21 cellular contexts compared by ENCODE assay signal in the genomic region with DNA sequence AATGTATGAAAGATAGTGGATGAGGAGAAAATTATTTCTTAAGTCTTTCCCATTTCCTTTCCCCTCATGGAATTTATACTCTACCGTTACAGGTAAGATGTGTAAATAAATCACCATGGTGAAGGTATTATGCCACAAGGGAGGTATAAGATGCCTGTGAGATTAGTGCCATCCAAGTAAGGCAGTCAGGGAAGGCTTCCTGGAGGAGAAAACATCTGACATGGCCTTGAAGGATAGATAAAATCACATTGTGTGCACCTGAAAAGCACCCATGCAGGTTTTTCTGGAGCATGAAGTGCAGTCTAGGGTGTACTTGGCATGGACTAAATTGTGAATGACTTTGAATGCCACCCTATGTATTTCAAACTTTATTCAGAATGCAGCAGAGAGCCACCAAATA. TPM values are rescaled to one million over a fixed set of nuclear protein-coding genes. Genes with fewer than 3 reads are reported as not detected.
A peak's percentile ranks its signal among the peaks of the same experiment; 100 is the strongest.
DNase-seq lines count a peak whose midpoint lies in the region; ATAC-seq and TF ChIP-seq lines count a peak whose summit lies in the region.
"Had no signal": no experiment of that assay in that cellular context is flagged by ENCODE, and none has a peak within 500 bp of the region (broad histone marks: within the 10 kb centered on the region; RNA-seq: fewer than 3 reads in every experiment).

No MANE protein-coding gene starts in this region.

- TF ChIP-seq EP300 in gastroesophageal sphincter (IDR thresholded peaks at IDR 0.05), result no peak

- peaks cover 23% of the 10 kb centered on the region for H3K36me3 Mint-ChIP-seq in activated T-helper 17 cell treated with anti-CD3 and anti-CD28 coated beads, Interleukin-2, amount 50 U/mL, for 72 hours (ENCODE audit: low read depth)

- H3K36me3 ChIP-seq in heart left ventricle (peaks cover 0 to 16% (median 0%) of the 10 kb centered on the region in 9 donors), gastroesophageal sphincter (no peaks in the 10 kb centered on the region), subcutaneous abdominal adipose tissue (ENCODE audit: control insufficient read depth in 5 of 5, insufficient read depth in 5 of 5, low read length in 5 of 5) (peaks cover 0 to 8% (median 4%) of the 10 kb centered on the region in 5 donors)

- H3K9me3 Mint-ChIP-seq in activated T-helper 17 cell treated with anti-CD3 and anti-CD28 coated beads, Interleukin-2, amount 50 U/mL, for 72 hours, result no peaks in the 10 kb centered on the region

- H3K27ac ChIP-seq in heart left ventricle, result peak overlapping the region in 7 of 12 donors; percentile 33 to 84 (median 71)
- H3K27ac ChIP-seq in right cardiac atrium (ENCODE audit: low read length), result no peak overlapping the region
- H3K27ac ChIP-seq in gastroesophageal sphincter, result peak overlapping the region in 3 of 4 donors; percentile 79 to 84 (median 83)
- peak overlapping the region; percentile 6 for H3K27ac ChIP-seq in subcutaneous abdominal adipose tissue (ENCODE audit: low read depth, low read length)
- no peak overlapping the region for H3K27ac ChIP-seq in foreskin keratinocyte
- H3K27ac ChIP-seq: SJSA1 had no signal

- H3K27me3 ChIP-seq in heart left ventricle (no peaks in the 10 kb centered on the region), right cardiac atrium (ENCODE audit: control insufficient read depth, insufficient read depth) (no peaks in the 10 kb centered on the region), gastroesophageal sphincter (no peaks in the 10 kb centered on the region), subcutaneous abdominal adipose tissue (ENCODE audit: control insufficient read depth in 5 of 5, insufficient read depth in 4 of 5, low read length in 5 of 5) (no peaks in the 10 kb centered on the region), foreskin keratinocyte (no peaks in the 10 kb centered on the region)
- H3K27me3 ChIP-seq: BE2C, SJSA1 had no signal

- no peaks in the 10 kb centered on the region for H3K27me3 Mint-ChIP-seq in activated T-helper 17 cell treated with anti-CD3 and anti-CD28 coated beads, Interleukin-2, amount 50 U/mL, for 72 hours

- H3K9me3 ChIP-seq in heart left ventricle (no peaks in the 10 kb centered on the region), right cardiac atrium (ENCODE audit: control insufficient read depth, low read length) (no peaks in the 10 kb centered on the region), gastroesophageal sphincter (no peaks in the 10 kb centered on the region), subcutaneous abdominal adipose tissue (ENCODE audit: control insufficient read depth in 5 of 5, low read length in 5 of 5) (no peaks in the 10 kb centered on the region)
- H3K9me3 ChIP-seq: BE2C, SJSA1 had no signal

- ATAC-seq in heart left ventricle (no peak), right cardiac atrium (no peak), gastroesophageal sphincter (no peak), foreskin keratinocyte (no peak)
- ATAC-seq in activated T-helper 17 cell treated with anti-CD3 and anti-CD28 coated beads, Interleukin-2, amount 50 U/mL, for 72 hours (replicated peaks), result no peak

- WGBS in heart left ventricle, 4 donors, result 79 to 94% (median 89%) methylated on average over 1 of the region's 1 CpG
- WGBS in right cardiac atrium, result 93% methylated on average over 1 of the region's 1 CpG
- 60 to 65% methylated on average over 1 of the region's 1 CpG for WGBS in gastroesophageal sphincter (ENCODE audit: low coverage in 1 of 2), 2 donors

- TF ChIP-seq CTCF in heart left ventricle (IDR thresholded peaks at IDR 0.05) (no peak), gastroesophageal sphincter (IDR thresholded peaks at IDR 0.05) (no peak), foreskin keratinocyte (conservative IDR thresholded peaks at IDR 0.05) (no peak)

- intact Hi-C loops in heart left ventricle (cut with DNase I) (no loop called here), right cardiac atrium (cut with DNase I) (no loop called here)

- H3K4me1 ChIP-seq in heart left ventricle (peaks cover 4 to 99% (median 89%) of the 10 kb centered on the region in 12 donors), right cardiac atrium (ENCODE audit: control insufficient read depth, insufficient read depth, low read length) (peaks cover 44% of the 10 kb centered on the region), gastroesophageal sphincter (peaks cover 30 to 100% (median 51%) of the 10 kb centered on the region in 3 donors), subcutaneous abdominal adipose tissue (ENCODE audit: control insufficient read depth in 5 of 5, insufficient read depth in 5 of 5, low read length in 5 of 5) (peaks cover 9 to 90% (median 68%) of the 10 kb centered on the region in 5 donors), foreskin keratinocyte (peaks cover 9% of the 10 kb centered on the region)

- H3K4me3 Mint-ChIP-seq in activated T-helper 17 cell treated with anti-CD3 and anti-CD28 coated beads, Interleukin-2, amount 50 U/mL, for 72 hours, result no peak overlapping the region

- DNase-seq in heart left ventricle, result no peak
- no peak for DNase-seq in right cardiac atrium
- DNase-seq in HuH-7 (ENCODE audit: low spot score), result no peak
- DNase-seq in AG08396 (ENCODE audit: low spot score), result no peak
- no peak for DNase-seq in foreskin keratinocyte
- DNase-seq: BE2C; DMS79 treated with DMSO at 0.1 percent for 48 hours; H7; KBM-7; MM.1S; NCI-H1048; NCI-H1417 treated with DMSO at 0.1 percent for 48 hours; NCI-H187; NCI-H2107; NCI-H510A; NCI-H748 treated with DMSO at 0.1 percent for 48 hours; NK-92 treated with Interleukin-12 subunit alpha and Interleukin-12 subunit beta, amount 100 ng/mL, for 24 hours had no signal

- H3K9ac ChIP-seq in subcutaneous abdominal adipose tissue (ENCODE audit: low read length in 5 of 5), result no peak overlapping the region

- no peak overlapping the region for H3K4me3 ChIP-seq in heart left ventricle
- H3K4me3 ChIP-seq in right cardiac atrium (ENCODE audit: low read length), result no peak overlapping the region
- no peak overlapping the region for H3K4me3 ChIP-seq in gastroesophageal sphincter
- no peak overlapping the region for H3K4me3 ChIP-seq in subcutaneous abdominal adipose tissue (ENCODE audit: low read depth in 1 of 5, low read length in 5 of 5)
- H3K4me3 ChIP-seq: SJSA1 had no signal

- no peak for TF ChIP-seq POLR2A in heart left ventricle (IDR thresholded peaks at IDR 0.05)
- TF ChIP-seq POLR2A in gastroesophageal sphincter (IDR thresholded peaks at IDR 0.05), result no peak

- H3K27ac Mint-ChIP-seq in activated T-helper 17 cell treated with anti-CD3 and anti-CD28 coated beads, Interleukin-2, amount 50 U/mL, for 72 hours, result peak overlapping the region; percentile 24

- peaks cover 45% of the 10 kb centered on the region for H3K4me1 Mint-ChIP-seq in activated T-helper 17 cell treated with anti-CD3 and anti-CD28 coated beads, Interleukin-2, amount 50 U/mL, for 72 hours

RNA-seq across cellular contexts. Expression of gene MBNL2, which starts 15.3 kb away (rescaled TPM):
- total RNA-seq in heart left ventricle, result 100 to 1,000 TPM in 1 of 9 donors, 10 to 100 TPM in 8; 59.4 to 100 (median 83.1) TPM
- polyA plus RNA-seq in heart left ventricle, result 10 to 100 TPM; 18.5 to 41.9 TPM
- total RNA-seq in right cardiac atrium, result 10 to 100 TPM; 71.8 to 89.6 (median 76.2) TPM
- polyA plus RNA-seq in right cardiac atrium, result 23.2 TPM
- 10 to 100 TPM; 13.4 to 27.2 TPM for total RNA-seq in activated T-helper 17 cell treated with anti-CD3 and anti-CD28 coated beads, Interleukin-2, amount 50 U/mL, for 72 hours
- total RNA-seq in gastroesophageal sphincter, result 100 to 1,000 TPM; 113 to 129 (median 118) TPM
- total RNA-seq in foreskin keratinocyte, result 27.3 and 33.1 TPM in 2 replicates
- polyA plus RNA-seq in foreskin keratinocyte, result 5.0 and 5.2 TPM in 2 replicates

Comparison
In these comparisons a context has a peak if more than half of its experiments do, and no peak if none do; other contexts are left out.
1. H3K27ac ChIP-seq: peak in heart left ventricle (7 of 12), gastroesophageal sphincter (3 of 4) and subcutaneous abdominal adipose tissue (single experiment); none in right cardiac atrium (single experiment) and foreskin keratinocyte (single experiment).